In genomic region chr5:153148624-153148976, GRCh38 we compare ENCODE assay signal across 29 cellular contexts.
"Had no signal": no experiment of that assay in that cellular context is flagged by ENCODE, and none has a peak within 500 bp of the region (broad histone marks: within the 10 kb centered on the region; RNA-seq: fewer than 3 reads in every experiment).

No MANE protein-coding gene starts in this region.

- H3K9me3 ChIP-seq: pancreas, prostate gland, vagina had no signal

- H3K4me1 Mint-ChIP-seq: activated CD4-positive, alpha-beta memory T cell treated with anti-CD3 and anti-CD28 coated beads, Interleukin-2, amount 10 ng/mL, durations not matched to agents 7 days and 5 days; activated CD4-positive, alpha-beta T cell treated with anti-CD3 and anti-CD28 coated beads, Interleukin-2, amount 10 ng/mL, durations not matched to agents 7 days and 5 days; memory B cell; naive thymus-derived CD4-positive, alpha-beta T cell; stimulated activated effector memory CD8-positive, alpha-beta T cell treated with anti-CD3 and anti-CD28 coated beads, Interleukin-12 subunit alpha, Interleukin-12 subunit beta, amount 100 ng/mL, for 72 hours; T-helper 17 cell had no signal

- H3K27me3 ChIP-seq: brain microvascular endothelial cell, foreskin keratinocyte, pancreas, vagina had no signal

- H3K27ac ChIP-seq: brain microvascular endothelial cell, foreskin keratinocyte, pancreas, prostate gland, skin epidermis, thoracic aorta, vagina, WERI-Rb-1 had no signal

- H3K4me3 Mint-ChIP-seq: activated CD4-positive, alpha-beta memory T cell treated with anti-CD3 and anti-CD28 coated beads, Interleukin-2, amount 10 ng/mL, durations not matched to agents 7 days and 5 days; activated CD4-positive, alpha-beta T cell treated with anti-CD3 and anti-CD28 coated beads, Interleukin-2, amount 10 ng/mL, durations not matched to agents 7 days and 5 days; activated T-cell treated with anti-CD3 and anti-CD28 coated beads, Interleukin-2, amount 50 U/mL, for 24 hours; dendritic cell treated with granulocyte-macrophage colony-stimulating factor and Interleukin-4, amounts not matched to agents 40 ng/mL and 50 ng/mL, for 4 days; endodermal cell; memory B cell; naive thymus-derived CD4-positive, alpha-beta T cell; stimulated activated effector memory CD8-positive, alpha-beta T cell treated with anti-CD3 and anti-CD28 coated beads, Interleukin-12 subunit alpha, Interleukin-12 subunit beta, amount 100 ng/mL, for 72 hours; stimulated activated naive CD8-positive, alpha-beta T cell treated with anti-CD3 and anti-CD28 coated beads, Interleukin-15, Interleukin-2, amounts not matched to agents 100 ng/mL and 50 ng/mL, for 24 hours; T-helper 17 cell had no signal

- H3K36me3 ChIP-seq: brain microvascular endothelial cell, pancreas, prostate gland, thoracic aorta, vagina, WERI-Rb-1 had no signal

- ATAC-seq: naive thymus-derived CD4-positive, alpha-beta T cell; sciatic nerve; stimulated activated effector memory CD8-positive, alpha-beta T cell treated with anti-CD3 and anti-CD28 coated beads, Interleukin-12 subunit alpha, Interleukin-12 subunit beta, amount 100 ng/mL, for 72 hours; T-helper 17 cell had no signal

- H3K36me3 Mint-ChIP-seq: memory B cell; stimulated activated effector memory CD8-positive, alpha-beta T cell treated with anti-CD3 and anti-CD28 coated beads, Interleukin-12 subunit alpha, Interleukin-12 subunit beta, amount 100 ng/mL, for 72 hours had no signal

- DNase-seq: activated CD4-positive, alpha-beta memory T cell treated with anti-CD3 and anti-CD28 coated beads, Interleukin-2, amount 10 ng/mL, durations not matched to agents 7 days and 5 days; activated CD4-positive, alpha-beta T cell treated with anti-CD3 and anti-CD28 coated beads, Interleukin-2, amount 10 ng/mL, durations not matched to agents 7 days and 5 days; activated CD4-positive, CD25-positive, alpha-beta regulatory T cell treated with anti-CD3 and anti-CD28 coated beads, Interleukin-2, amount 50 U/mL, for 72 hours; activated CD8-positive, alpha-beta memory T cell treated with anti-CD3 and anti-CD28 coated beads, Interleukin-2, amount 50 U/mL, for 48 hours; activated gamma-delta T cell treated with Interleukin-2 at 50 U/mL for 16 hours; activated naive CD4-positive, alpha-beta T cell treated with anti-CD3 and anti-CD28 coated beads, Interleukin-2, amount 50 U/mL, for 16 hours; activated T-cell treated with anti-CD3 and anti-CD28 coated beads, Interleukin-2, amount 50 U/mL, for 24 hours; amniotic stem cell; left cardiac atrium; midbrain; naive thymus-derived CD4-positive, alpha-beta T cell; stimulated activated CD4-positive, alpha-beta T cell treated with anti-CD3 and anti-CD28 coated beads, Interleukin-12 subunit alpha, Interleukin-12 subunit beta, amount 100 ng/mL, for 4 hours; stimulated activated CD4-positive, alpha-beta T cell treated with anti-CD3 and anti-CD28 coated beads, Interleukin-4, amount 100 ng/mL, for 24 hours; T-helper 17 cell; T1000 had no signal

- H3K4me3 ChIP-seq: pancreas, prostate gland, skin epidermis, thoracic aorta, vagina had no signal

- H3K4me1 ChIP-seq: pancreas, prostate gland, vagina had no signal

- H3K27me3 Mint-ChIP-seq: activated CD4-positive, alpha-beta memory T cell treated with anti-CD3 and anti-CD28 coated beads, Interleukin-2, amount 10 ng/mL, durations not matched to agents 7 days and 5 days; activated CD4-positive, alpha-beta T cell treated with anti-CD3 and anti-CD28 coated beads, Interleukin-2, amount 10 ng/mL, durations not matched to agents 7 days and 5 days; activated T-cell treated with anti-CD3 and anti-CD28 coated beads, Interleukin-2, amount 50 U/mL, for 24 hours; dendritic cell treated with granulocyte-macrophage colony-stimulating factor and Interleukin-4, amounts not matched to agents 40 ng/mL and 50 ng/mL, for 4 days; memory B cell; naive thymus-derived CD4-positive, alpha-beta T cell; stimulated activated naive CD8-positive, alpha-beta T cell treated with anti-CD3 and anti-CD28 coated beads, Interleukin-15, Interleukin-2, amounts not matched to agents 100 ng/mL and 50 ng/mL, for 24 hours; T-helper 17 cell had no signal

- H3K27ac Mint-ChIP-seq: activated CD4-positive, alpha-beta memory T cell treated with anti-CD3 and anti-CD28 coated beads, Interleukin-2, amount 10 ng/mL, durations not matched to agents 7 days and 5 days; activated CD4-positive, alpha-beta T cell treated with anti-CD3 and anti-CD28 coated beads, Interleukin-2, amount 10 ng/mL, durations not matched to agents 7 days and 5 days; activated T-cell treated with anti-CD3 and anti-CD28 coated beads, Interleukin-2, amount 50 U/mL, for 24 hours; dendritic cell treated with granulocyte-macrophage colony-stimulating factor and Interleukin-4, amounts not matched to agents 40 ng/mL and 50 ng/mL, for 4 days; memory B cell; naive thymus-derived CD4-positive, alpha-beta T cell; stimulated activated effector memory CD8-positive, alpha-beta T cell treated with anti-CD3 and anti-CD28 coated beads, Interleukin-12 subunit alpha, Interleukin-12 subunit beta, amount 100 ng/mL, for 72 hours; stimulated activated naive CD8-positive, alpha-beta T cell treated with anti-CD3 and anti-CD28 coated beads, Interleukin-15, Interleukin-2, amounts not matched to agents 100 ng/mL and 50 ng/mL, for 24 hours; T-helper 17 cell had no signal
